1 cellular context compared by ENCODE assay signal in the genomic region with DNA sequence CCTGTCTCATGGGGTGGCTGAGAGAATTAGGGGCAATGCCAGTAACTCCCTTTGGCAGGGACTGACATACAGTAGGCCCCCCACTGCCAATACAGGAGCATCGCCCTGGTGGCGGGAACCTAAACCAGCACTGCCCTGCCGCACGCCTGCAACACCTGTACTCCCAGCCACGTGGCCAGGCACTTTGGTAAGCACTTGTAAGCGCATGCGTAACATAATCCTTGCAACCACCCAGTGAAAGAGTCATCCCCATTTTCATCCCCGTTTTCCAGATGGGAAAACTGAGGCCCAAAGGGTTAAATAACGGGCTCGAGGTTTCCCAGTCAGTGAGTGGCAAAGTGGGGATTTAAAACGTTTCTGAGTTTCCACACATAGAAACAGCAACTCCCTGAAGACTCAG.
TF ChIP-seq lines count a peak whose summit lies in the region.

No MANE protein-coding gene starts in this region.

TF ChIP-seq in H1, 55 proteins besides CTCF, POLR2A, EP300 and RAD21:
- TF ChIP-seq, protein P1, sequence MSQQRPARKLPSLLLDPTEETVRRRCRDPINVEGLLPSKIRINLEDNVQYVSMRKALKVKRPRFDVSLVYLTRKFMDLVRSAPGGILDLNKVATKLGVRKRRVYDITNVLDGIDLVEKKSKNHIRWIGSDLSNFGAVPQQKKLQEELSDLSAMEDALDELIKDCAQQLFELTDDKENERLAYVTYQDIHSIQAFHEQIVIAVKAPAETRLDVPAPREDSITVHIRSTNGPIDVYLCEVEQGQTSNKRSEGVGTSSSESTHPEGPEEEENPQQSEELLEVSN (IDR thresholded peaks at IDR 0.05) = peak; percentile 41; the same call in 1 of the 2 replicates
- TF ChIP-seq BCL11A (IDR thresholded peaks at IDR 0.05; ENCODE audit: low read depth in 2 of 2, low read length in 2 of 2) (no peak), MAX (IDR thresholded peaks at IDR 0.05) (0 out of 2 replicates have a peak, but pooled peaks have one; percentile 15)
